9 cellular contexts compared by ENCODE assay signal in genomic region chr10:15858895-15859294, GRCh38. TPM values are rescaled to one million over a fixed set of nuclear protein-coding genes. Genes with fewer than 3 reads are reported as not detected.
A peak's percentile ranks its signal among the peaks of the same experiment; 100 is the strongest.
DNase-seq lines count a peak whose midpoint lies in the region; ATAC-seq and TF ChIP-seq lines count a peak whose summit lies in the region.
"Had no signal": no experiment of that assay in that cellular context is flagged by ENCODE, and none has a peak within 500 bp of the region (broad histone marks: within the 10 kb centered on the region; RNA-seq: fewer than 3 reads in every experiment).

No MANE protein-coding gene starts in this region.

- intact Hi-C loops in naive thymus-derived CD4-positive, alpha-beta T cell (cut with micrococcal nuclease): loop anchor here in 1 of 2 donors (2.0 kb wide), 1 partner anchor 16 kb away; no protein-coding TSS in a partner anchor

- ATAC-seq in naive thymus-derived CD4-positive, alpha-beta T cell: no peak

- H3K4me1 Mint-ChIP-seq in HFFc6 (ENCODE audit: low read depth): peaks cover 31% of the 10 kb centered on the region
- H3K4me1 Mint-ChIP-seq in naive thymus-derived CD4-positive, alpha-beta T cell: peaks cover 31 to 65% (median 57%) of the 10 kb centered on the region in 7 donors

- no peak overlapping the region for H3K27ac ChIP-seq in brain microvascular endothelial cell
- no peak overlapping the region for H3K27ac ChIP-seq in naive thymus-derived CD4-positive, alpha-beta T cell (ENCODE audit: low read depth, low read length)

- H3K36me3 Mint-ChIP-seq in HFFc6 (ENCODE audit: low read depth): no peaks in the 10 kb centered on the region; the same call in none of the 2 replicates
- peaks cover 4 to 23% (median 18%) of the 10 kb centered on the region in 5 donors for H3K36me3 Mint-ChIP-seq in naive thymus-derived CD4-positive, alpha-beta T cell

- H3K4me3 ChIP-seq in AG10803 (ENCODE audit: low read length) (peak overlapping the region; percentile 85), brain microvascular endothelial cell (ENCODE audit: low read depth, low read length) (peak overlapping the region; percentile 93)
- peak overlapping the region; percentile 97 for H3K4me3 ChIP-seq in naive thymus-derived CD4-positive, alpha-beta T cell (ENCODE audit: low read length)

- H3K4me3 Mint-ChIP-seq in HFFc6: peak overlapping the region; percentile 100
- peak overlapping the region; percentile 73 to 100 (median 98) for H3K4me3 Mint-ChIP-seq in naive thymus-derived CD4-positive, alpha-beta T cell

- no peaks in the 10 kb centered on the region for H3K27me3 ChIP-seq in brain microvascular endothelial cell (replicated peaks)
- H3K27me3 ChIP-seq in naive thymus-derived CD4-positive, alpha-beta T cell (ENCODE audit: control insufficient read depth in 2 of 2, insufficient read depth in 2 of 2, low read length in 2 of 2): no peaks in the 10 kb centered on the region

- CTCF ChIA-PET in naive thymus-derived CD4-positive, alpha-beta T cell (lab: Charles Lee): interaction anchor here (0.5 kb wide), 1 partner anchor 118 kb away, joined by 3 read pairs; no protein-coding TSS in a partner anchor

- POLR2A ChIA-PET in naive thymus-derived CD4-positive, alpha-beta T cell (lab: Charles Lee): no interaction called here

- DNase-seq in AG10803 (ENCODE audit: low read depth) (no peak), HFFc6 (no peak), brain microvascular endothelial cell (no peak), DMS153 (lab: John Stamatoyannopoulos, UW) (no peak), KG1 (lab: John Stamatoyannopoulos, UW) (no peak), inferior parietal cortex (ENCODE audit: extremely low spot score) (no peak), putamen (ENCODE audit: low spot score) (no peak)
- DNase-seq in naive thymus-derived CD4-positive, alpha-beta T cell: no peak
- DNase-seq: NCI-H2227 treated with DMSO at 0.1 percent for 48 hours had no signal

- peaks cover 10 to 22% of the 10 kb centered on the region in 2 donors for H3K4me1 ChIP-seq in naive thymus-derived CD4-positive, alpha-beta T cell (ENCODE audit: control insufficient read depth in 2 of 2, insufficient read depth in 2 of 2, low read length in 2 of 2)

- no peaks in the 10 kb centered on the region for H3K27me3 Mint-ChIP-seq in HFFc6 (ENCODE audit: insufficient read depth)
- peaks cover 7 to 12% (median 11%) of the 10 kb centered on the region in 5 donors for H3K27me3 Mint-ChIP-seq in naive thymus-derived CD4-positive, alpha-beta T cell

- H3K36me3 ChIP-seq in brain microvascular endothelial cell (replicated peaks): no peaks in the 10 kb centered on the region
- peaks cover 0 to 8% (median 0%) of the 10 kb centered on the region in 3 experiments for H3K36me3 ChIP-seq in naive thymus-derived CD4-positive, alpha-beta T cell (ENCODE audit: control insufficient read depth in 2 of 3, insufficient read depth in 3 of 3, low read length in 3 of 3)

- in situ Hi-C loops in brain microvascular endothelial cell (cut with HindIII; ENCODE audit: low pct_ligation_motif_present, low sequenced_read_pairs): no loop called here

- no peak for TF ChIP-seq CTCF in AG10803 (conservative IDR thresholded peaks at IDR 0.05; ENCODE audit: low read length)
- TF ChIP-seq CTCF in HFFc6 (IDR thresholded peaks at IDR 0.05): no peak
- no peak for TF ChIP-seq CTCF in brain microvascular endothelial cell (IDR thresholded peaks at IDR 0.05; ENCODE audit: low read depth, low read length, missing control alignments)

- H3K9me3 ChIP-seq in naive thymus-derived CD4-positive, alpha-beta T cell (ENCODE audit: control insufficient read depth in 2 of 3, low read length in 3 of 3): no peaks in the 10 kb centered on the region

- peak overlapping the region; percentile 36; the same call in 1 of the 2 replicates for H3K27ac Mint-ChIP-seq in HFFc6
- peak overlapping the region in 3 of 9 donors; percentile 11 to 44 (median 15) for H3K27ac Mint-ChIP-seq in naive thymus-derived CD4-positive, alpha-beta T cell

- no peaks in the 10 kb centered on the region for H3K9me3 Mint-ChIP-seq in HFFc6
- H3K9me3 Mint-ChIP-seq in naive thymus-derived CD4-positive, alpha-beta T cell: peaks cover 0 to 5% (median 0%) of the 10 kb centered on the region in 11 donors

RNA-seq across cellular contexts. Expression of gene MINDY3, which starts 1.4 kb away (rescaled TPM):
- total RNA-seq in HFFc6 (2021; fragmentation: NEBNext Ultra II Directional; extraction: Animal tissue kit (Norgen Biotek cat#: 25700)): 10 to 100 TPM; 25.2 to 31.4 (median 28.4) TPM
- total RNA-seq in naive thymus-derived CD4-positive, alpha-beta T cell: 10 to 100 TPM; 21.4 to 43.8 (median 37.4) TPM
- polyA plus RNA-seq in naive thymus-derived CD4-positive, alpha-beta T cell: 1 to 10 TPM; 3.6 to 4.2 TPM
